ENCODE assay signal across 17 cellular contexts in genomic region chr17:78958556-78959191, GRCh38. TPM values are rescaled to one million over a fixed set of nuclear protein-coding genes. Genes with fewer than 3 reads are reported as not detected.
DNase-seq lines count a peak whose midpoint lies in the region; ATAC-seq, FAIRE-seq and TF ChIP-seq lines count a peak whose summit lies in the region.
"Had no signal": no experiment of that assay in that cellular context is flagged by ENCODE, and none has a peak within 500 bp of the region (broad histone marks: within the 10 kb centered on the region; RNA-seq: fewer than 3 reads in every experiment).

No MANE protein-coding gene starts in this region.

- intact Hi-C loops in HCT116 (cut with micrococcal nuclease) (no loop called here), transverse colon (cut with DNase I; ENCODE audit: low total_unique reads) (no loop called here), gastrocnemius medialis (cut with DNase I; ENCODE audit: low total_unique reads) (no loop called here)

- peak overlapping the region; percentile 23; the same call in 1 of the 2 replicates for H3K9ac ChIP-seq in HCT116 (ENCODE audit: low read length)
- peak overlapping the region; percentile 40; the same call in 1 of the 2 replicates for H3K9ac ChIP-seq in SK-N-SH
- H3K9ac ChIP-seq: BLaER1 had no signal

- no peak overlapping the region for H2AFZ ChIP-seq in HCT116 (ENCODE audit: low read depth, low read length, poor library complexity, severe bottlenecking)
- peak overlapping the region; percentile 90; the same call in 1 of the 2 replicates for H2AFZ ChIP-seq in SK-N-SH (ENCODE audit: low read depth)

- DNase-seq in HCT116 (ENCODE audit: low read depth, low spot score) = no peak
- no peak for DNase-seq in SK-N-SH
- peak; percentile 50 for DNase-seq in iris pigment epithelial cell (ENCODE audit: low read depth)
- DNase-seq in transverse colon = peak; percentile 32
- no peak for DNase-seq in gastrocnemius medialis
- no peak for DNase-seq in urothelium cell line (ENCODE audit: low spot score)
- DNase-seq in Kasumi-1 (lab: John Stamatoyannopoulos, UW) = no peak
- DNase-seq: activated CD4-positive, CD25-positive, alpha-beta regulatory T cell treated with anti-CD3 and anti-CD28 coated beads, Interleukin-2, amount 50 U/mL, for 72 hours; activated CD8-positive, alpha-beta memory T cell treated with anti-CD3 and anti-CD28 coated beads, Interleukin-2, amount 50 U/mL, for 4 hours; activated naive CD4-positive, alpha-beta T cell treated with Interleukin-2 at 50 U/mL for 16 hours; effector memory CD4-positive, alpha-beta T cell; NCI-H1417; NCI-H524; substantia nigra had no signal

- ATAC-seq in HCT116 (0 out of 2 replicates have a peak, but pooled peaks have one; percentile 25), gastrocnemius medialis (no peak)

- peaks cover 19 to 60% of the 10 kb centered on the region in 2 experiments for H3K4me1 ChIP-seq in HCT116 (ENCODE audit: control insufficient read depth in 1 of 2, insufficient read depth in 2 of 2, low read length in 2 of 2)
- peaks cover 8 to 16% of the 10 kb centered on the region in 2 experiments; a peak in 2 of 4 replicates for H3K4me1 ChIP-seq in SK-N-SH (ENCODE audit: control insufficient read depth in 1 of 2, insufficient read depth in 2 of 2, low read depth in 1 of 2, low read length in 1 of 2)
- peaks cover 0 to 18% (median 6%) of the 10 kb centered on the region in 4 donors for H3K4me1 ChIP-seq in transverse colon
- no peaks in the 10 kb centered on the region for H3K4me1 ChIP-seq in gastrocnemius medialis

- RAD21 ChIA-PET in HCT116 (lab: Charles Lee; ENCODE audit: low non-redundant PET in 1 of 2, low total read pairs in 2 of 2, uncharacterized antibody in 2 of 2, unreplicated experiment in 2 of 2) = no interaction called here

- H3K4me3 ChIP-seq in HCT116 (replicated peaks in 1 of 2; ENCODE audit: low read depth in 1 of 2, low read length in 2 of 2) (no peak overlapping the region), SK-N-SH (ENCODE audit: low read depth in 2 of 2, low read length in 1 of 2) (no peak overlapping the region), transverse colon (no peak overlapping the region), gastrocnemius medialis (no peak overlapping the region)
- H3K4me3 ChIP-seq: BLaER1 had no signal

- CTCF ChIA-PET in HCT116 (lab: Charles Lee) = interaction anchor here (4.9 kb wide), 1 partner anchor 13 kb away, joined by 21 read pairs; no protein-coding TSS in a partner anchor
- CTCF ChIA-PET in SK-N-SH (lab: Yijun Ruan, JAX) = interaction anchor here (0.6 to 26.0 kb wide), 4 partner anchors 9 to 98 kb away, joined by 3 to 458 read pairs (median 98); partner anchors contain the start of gene LGALS3BP

- TF ChIP-seq RAD21 in HCT116 (IDR thresholded peaks at IDR 0.05; ENCODE audit: low read depth) = no peak
- TF ChIP-seq RAD21 in SK-N-SH (IDR thresholded peaks at IDR 0.05; ENCODE audit: low read length) = no peak

- H3K9me2 ChIP-seq in HCT116 (ENCODE audit: insufficient read depth) (no peaks in the 10 kb centered on the region), SK-N-SH (no peaks in the 10 kb centered on the region)

- FAIRE-seq in urothelium cell line (lab: Jason Lieb, UNC) = no peak
- FAIRE-seq: bronchial epithelial cell, frontal cortex had no signal

- TF ChIP-seq POLR2A in HCT116 (IDR thresholded peaks at IDR 0.05; ENCODE audit: borderline replicate concordance, extremely low read depth, insufficient read depth, insufficient read length) (no peak), transverse colon (IDR thresholded peaks at IDR 0.05) (no peak), gastrocnemius medialis (IDR thresholded peaks at IDR 0.05) (no peak)

- WGBS in SK-N-SH (ENCODE audit: low lambda C conversion rate) = 85% methylated on average over 10 of the region's 11 CpGs
- 65 to 88% methylated on average over 5 to 11 of the region's 11 CpGs for WGBS in transverse colon (ENCODE audit: low coverage in 1 of 2), 2 donors

- POLR2A ChIA-PET in HCT116 (lab: Charles Lee) = interaction anchor here (0.7 kb wide), 1 partner anchor 52 kb away, joined by 3 read pairs; no protein-coding TSS in a partner anchor
- POLR2A ChIA-PET in SK-N-SH (lab: Yijun Ruan, JAX) = no interaction called here

- no peak for TF ChIP-seq CTCF in HCT116 (IDR thresholded peaks at IDR 0.05 in 2 of 3, conservative IDR thresholded peaks at IDR 0.05 in 1 of 3; ENCODE audit: borderline replicate concordance in 1 of 3, insufficient read depth in 1 of 3, low read depth in 2 of 3, low read length in 2 of 3)
- no peak for TF ChIP-seq CTCF in SK-N-SH (IDR thresholded peaks at IDR 0.05)
- TF ChIP-seq CTCF in transverse colon (IDR thresholded peaks at IDR 0.05) = no peak
- no peak for TF ChIP-seq CTCF in gastrocnemius medialis (IDR thresholded peaks at IDR 0.05 in 4 of 5, conservative IDR thresholded peaks at IDR 0.05 in 1 of 5)

- peaks cover 4% of the 10 kb centered on the region for H3F3A ChIP-seq in SK-N-SH (replicated peaks; ENCODE audit: insufficient read depth)

- H4K20me1 ChIP-seq in HCT116 (ENCODE audit: insufficient read depth) (no peaks in the 10 kb centered on the region), SK-N-SH (ENCODE audit: insufficient read depth) (no peaks in the 10 kb centered on the region)
- H4K20me1 ChIP-seq: BLaER1 had no signal

- H3K36me3 ChIP-seq in HCT116 (ENCODE audit: control insufficient read depth in 1 of 2, insufficient read depth in 2 of 2, low read length in 2 of 2) (no peaks in the 10 kb centered on the region), SK-N-SH (replicated peaks in 1 of 2; ENCODE audit: control insufficient read depth in 1 of 2, insufficient read depth in 2 of 2, low read length in 1 of 2) (no peaks in the 10 kb centered on the region), transverse colon (no peaks in the 10 kb centered on the region), gastrocnemius medialis (no peaks in the 10 kb centered on the region)
- H3K36me3 ChIP-seq: BLaER1 had no signal

- TF ChIP-seq EP300 in SK-N-SH (IDR thresholded peaks at IDR 0.05; ENCODE audit: borderline replicate concordance in 1 of 2, low read depth in 1 of 2, low read length in 1 of 2) = no peak
- no peak for TF ChIP-seq EP300 in transverse colon (IDR thresholded peaks at IDR 0.05; ENCODE audit: low read depth)

- H3K27ac ChIP-seq in HCT116 (ENCODE audit: low read depth, low read length) (no peak overlapping the region), SK-N-SH (ENCODE audit: low read depth in 2 of 2, low read length in 1 of 2) (no peak overlapping the region; a peak in 1 of 4 replicates), transverse colon (no peak overlapping the region), gastrocnemius medialis (no peak overlapping the region)
- H3K27ac ChIP-seq: BLaER1 had no signal

- no TSS peak for BruUV-seq in HCT116 (replicated peaks; lab: Mats Ljungman, UMichigan)

- no peaks in the 10 kb centered on the region for H3K79me2 ChIP-seq in HCT116 (ENCODE audit: insufficient read depth, low read length)
- no peaks in the 10 kb centered on the region for H3K79me2 ChIP-seq in SK-N-SH (ENCODE audit: insufficient read depth)

- H3K27me3 ChIP-seq in HCT116 (ENCODE audit: insufficient read depth, low read length) = no peaks in the 10 kb centered on the region
- no peaks in the 10 kb centered on the region for H3K27me3 ChIP-seq in SK-N-SH (ENCODE audit: insufficient read depth)
- no peaks in the 10 kb centered on the region for H3K27me3 ChIP-seq in transverse colon
- H3K27me3 ChIP-seq in gastrocnemius medialis = no peaks in the 10 kb centered on the region
- H3K27me3 ChIP-seq: BLaER1 had no signal

- H3K4me2 ChIP-seq in HCT116 (ENCODE audit: low read length) = peak overlapping the region; percentile 57
- H3K4me2 ChIP-seq in SK-N-SH = no peak overlapping the region
- H3K4me2 ChIP-seq: BLaER1 had no signal

- in situ Hi-C loops in transverse colon (cut with MboI; ENCODE audit: low pct_ligation_motif_present in 1 of 4, low pct_unique_long_range_greater_than_20kb in 1 of 4, low sequenced_read_pairs in 3 of 4) (loop anchor here in 1 of 4 donors (5.0 kb wide), 1 partner anchor 96 kb away; no protein-coding TSS in a partner anchor), gastrocnemius medialis (cut with MboI; ENCODE audit: low sequenced_read_pairs in 4 of 4) (no loop called here)

- H3K9me3 ChIP-seq in HCT116 (ENCODE audit: control insufficient read depth in 1 of 2, insufficient read depth in 1 of 2, low read depth in 1 of 2, low read length in 2 of 2) (no peaks in the 10 kb centered on the region), SK-N-SH (no peaks in the 10 kb centered on the region), transverse colon (no peaks in the 10 kb centered on the region), gastrocnemius medialis (no peaks in the 10 kb centered on the region)
- H3K9me3 ChIP-seq: BLaER1 had no signal

TF ChIP-seq in HCT116, 20 proteins besides CTCF, POLR2A, EP300 and RAD21 (continues in another document):
- TF ChIP-seq POLR2AphosphoS5 (IDR thresholded peaks at IDR 0.05; ENCODE audit: low read depth, low read length) = no peak

TF ChIP-seq in SK-N-SH, 30 proteins besides CTCF, POLR2A, EP300 and RAD21 (continues in another document):
- no peak for TF ChIP-seq CHD2 (IDR thresholded peaks at IDR 0.05; ENCODE audit: low read length, partially characterized antibody)

RNA-seq across cellular contexts. Expression of gene LGALS3BP, which starts 21.0 kb away (rescaled TPM):
- total RNA-seq in HCT116 (2021; ENCODE audit: unreplicated experiment) = 389 TPM
- 454 and 562 TPM in 2 replicates for polyA plus RNA-seq in HCT116 (2012)
- 272 and 579 TPM in 2 replicates for polyA plus RNA-seq in SK-N-SH (2012; rRNA removed)
- polyA plus RNA-seq in SK-N-SH (2012; cell fraction: cytosol; rRNA removed) = 169 and 266 TPM in 2 replicates
- polyA plus RNA-seq in SK-N-SH (2012; cell fraction: nucleus; rRNA removed) = 757 and 838 TPM in 2 replicates
- total RNA-seq in transverse colon = 1,000 to 10,000 TPM in 2 of 4 donors, 100 to 1,000 TPM in 2; 796 to 1,440 (median 1,077) TPM
- 10 to 100 TPM; 15.0 to 45.9 (median 23.0) TPM for total RNA-seq in gastrocnemius medialis

RNA-seq across cellular contexts. Expression of gene TIMP2, which starts 33.5 kb away (rescaled TPM):
- total RNA-seq in HCT116 (2021; ENCODE audit: unreplicated experiment) (64.8 TPM), transverse colon (10 to 100 TPM; 32.2 to 70.7 (median 54.6) TPM), gastrocnemius medialis (10 to 100 TPM; 20.4 to 28.7 (median 27.0) TPM)
- polyA plus RNA-seq in HCT116 (2012) = 42.7 and 52.9 TPM in 2 replicates
- polyA plus RNA-seq in SK-N-SH (2012; rRNA removed) = 256 and 441 TPM in 2 replicates
- polyA plus RNA-seq in SK-N-SH (2012; cell fraction: cytosol; rRNA removed) = 528 and 616 TPM in 2 replicates
- 334 and 427 TPM in 2 replicates for polyA plus RNA-seq in SK-N-SH (2012; cell fraction: nucleus; rRNA removed)

RNA-seq across cellular contexts. Expression of gene CANT1, which starts 50.9 kb away (rescaled TPM):
- total RNA-seq in HCT116 (2021; ENCODE audit: unreplicated experiment) (97.1 TPM), transverse colon (100 to 1,000 TPM in 3 of 4 donors, 10 to 100 TPM in 1; 89.4 to 231 (median 138) TPM), gastrocnemius medialis (10 to 100 TPM; 17.5 to 38.3 (median 26.6) TPM)
- polyA plus RNA-seq in HCT116 (2012) = 85.2 and 106 TPM in 2 replicates
- 83.8 and 87.4 TPM in 2 replicates for polyA plus RNA-seq in SK-N-SH (2012; rRNA removed)
- polyA plus RNA-seq in SK-N-SH (2012; cell fraction: cytosol; rRNA removed) = 47.2 and 67.5 TPM in 2 replicates
- 55.9 and 68.2 TPM in 2 replicates for polyA plus RNA-seq in SK-N-SH (2012; cell fraction: nucleus; rRNA removed)

RNA-seq across cellular contexts. Expression of gene CEP295NL, which starts 55.7 kb away (rescaled TPM):
- total RNA-seq in HCT116 (2021; ENCODE audit: unreplicated experiment) = 1.9 TPM
- 0.13 and 0.22 TPM in 2 replicates for polyA plus RNA-seq in HCT116 (2012)
- 0.31 and 0.35 TPM in 2 replicates for polyA plus RNA-seq in SK-N-SH (2012; rRNA removed)
- polyA plus RNA-seq in SK-N-SH (2012; cell fraction: cytosol; rRNA removed) = 0.17 and 0.21 TPM in 2 replicates
- polyA plus RNA-seq in SK-N-SH (2012; cell fraction: nucleus; rRNA removed) = 0.68 and 0.97 TPM in 2 replicates
- total RNA-seq in transverse colon = 1 to 10 TPM; 1.8 to 3.0 (median 2.5) TPM
- under 1 TPM in 1 of 4 donors, not detected in 3; 0.16 TPM for total RNA-seq in gastrocnemius medialis

Comparison
In these comparisons a context has a peak if more than half of its experiments do, and no peak if none do; other contexts are left out.
1. DNase-seq: peak in iris pigment epithelial cell (single experiment) and transverse colon (single experiment); none in HCT116 (single experiment), SK-N-SH (single experiment), gastrocnemius medialis (0 of 2), urothelium cell line (single experiment) and Kasumi-1 (0 of 2).